Comparison of ENCODE assay signal across 14 cellular contexts in the genomic region with DNA sequence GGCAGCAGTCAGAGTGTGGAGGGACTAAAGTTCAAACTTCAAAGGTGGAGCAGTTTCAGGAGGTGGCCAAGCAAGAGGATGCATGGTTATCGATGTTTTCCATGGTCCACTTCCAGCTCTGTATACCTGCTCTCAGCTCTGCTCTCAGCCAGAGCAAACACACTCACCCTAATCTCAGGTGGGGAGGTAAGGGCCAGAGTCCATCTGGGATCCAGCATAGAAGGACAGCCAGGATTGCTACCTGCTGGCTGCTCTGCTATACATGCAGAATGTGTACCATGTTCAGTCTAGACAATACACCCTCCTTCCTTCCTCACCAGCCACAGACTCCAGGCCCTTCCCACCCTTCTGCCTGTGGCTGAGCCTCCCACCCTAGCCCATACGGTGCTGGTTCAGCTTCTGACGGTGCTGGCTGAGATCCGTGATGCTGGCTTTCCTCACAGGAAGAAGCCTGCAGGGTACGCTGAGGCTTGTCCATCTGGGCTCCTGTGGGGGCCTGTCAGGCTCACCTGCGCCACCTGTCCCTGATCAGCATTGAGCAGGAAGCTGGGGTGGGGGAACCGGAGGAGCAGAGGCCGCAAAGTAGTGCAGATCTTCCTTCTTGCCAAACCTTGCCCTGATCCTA. TPM values are rescaled to one million over a fixed set of nuclear protein-coding genes. Genes with fewer than 3 reads are reported as not detected.
DNase-seq lines count a peak whose midpoint lies in the region; ATAC-seq, FAIRE-seq and TF ChIP-seq lines count a peak whose summit lies in the region.
"Had no signal": no experiment of that assay in that cellular context is flagged by ENCODE, and none has a peak within 500 bp of the region (broad histone marks: within the 10 kb centered on the region; RNA-seq: fewer than 3 reads in every experiment).

No MANE protein-coding gene starts in this region.

- peak; percentile 50 to 65 (median 58) for ATAC-seq in pancreas
- ATAC-seq: left ventricle myocardium superior, SK-N-SH treated with all-trans-retinoic acid at 6 μM for 48 hours, upper lobe of right lung had no signal

- H3K23ac ChIP-seq in H1 (ENCODE audit: insufficient read length): no peak overlapping the region

- H3K9me3 Mint-ChIP-seq in T-helper 1 cell treated with Interleukin-12 subunit alpha and Interleukin-12 subunit beta and Interleukin-4 antibody, amounts not matched to agents 30 μg/mL and 1 μg/mL, for 36 hours: no peaks in the 10 kb centered on the region

- H3K4me1 ChIP-seq in H1 (replicated peaks in 1 of 4; ENCODE audit: control insufficient read depth in 3 of 4, insufficient read depth in 4 of 4, low read length in 3 of 4): peaks cover 6 to 21% (median 15%) of the 10 kb centered on the region in 4 experiments
- H3K4me1 ChIP-seq in pancreas: peaks cover 11 to 43% (median 43%) of the 10 kb centered on the region in 3 donors

- H3K27ac Mint-ChIP-seq in T-helper 1 cell treated with Interleukin-12 subunit alpha and Interleukin-12 subunit beta and Interleukin-4 antibody, amounts not matched to agents 30 μg/mL and 1 μg/mL, for 36 hours: no peak overlapping the region

- H3K56ac ChIP-seq in H1 (replicated peaks; ENCODE audit: insufficient read length, low read depth, low read length): no peak overlapping the region

- no peak overlapping the region for H3K4me2 ChIP-seq in H1 (ENCODE audit: insufficient read depth in 1 of 2, low read depth in 2 of 2, low read length in 2 of 2)

- peak overlapping the region; percentile 59 for H2BK120ac ChIP-seq in H1 (replicated peaks; ENCODE audit: low read depth, low read length)

- TF ChIP-seq CTCF in H1 (IDR thresholded peaks at IDR 0.05; ENCODE audit: control extremely low read depth in 1 of 3, insufficient read depth in 1 of 3, low read depth in 1 of 3, low read length in 3 of 3): peak; percentile 45 to 55 (median 46)
- no peak for TF ChIP-seq CTCF in pancreas (IDR thresholded peaks at IDR 0.05)

- CTCF ChIA-PET in H1 (lab: Charles Lee; ENCODE audit: partially characterized antibody): interaction anchor here (0.6 to 21.3 kb wide), 12 partner anchors 8 to 1481 kb away, joined by 3 to 664 read pairs (median 18); a partner anchor contains a TSS

- no peak overlapping the region for H3K27ac ChIP-seq in H1 (ENCODE audit: low read depth, low read length)
- H3K27ac ChIP-seq in pancreas: peak overlapping the region in 3 of 4 donors; percentile 59 to 71 (median 61)
- H3K27ac ChIP-seq: upper lobe of right lung had no signal

- H3K36me3 Mint-ChIP-seq in T-helper 1 cell treated with Interleukin-12 subunit alpha and Interleukin-12 subunit beta and Interleukin-4 antibody, amounts not matched to agents 30 μg/mL and 1 μg/mL, for 36 hours (ENCODE audit: low read depth): peaks cover 5% of the 10 kb centered on the region

- H3K4me1 Mint-ChIP-seq in T-helper 1 cell treated with Interleukin-12 subunit alpha and Interleukin-12 subunit beta and Interleukin-4 antibody, amounts not matched to agents 30 μg/mL and 1 μg/mL, for 36 hours (ENCODE audit: low read depth): peaks cover 34% of the 10 kb centered on the region

- peaks cover 0 to 20% (median 1%) of the 10 kb centered on the region in 4 experiments; a peak in 3 of 7 replicates for H3K27me3 ChIP-seq in H1 (replicated peaks in 1 of 4; ENCODE audit: control insufficient read depth in 3 of 4, extremely low read depth in 1 of 4, insufficient read depth in 3 of 4, low read length in 3 of 4)
- no peaks in the 10 kb centered on the region for H3K27me3 ChIP-seq in pancreas
- H3K27me3 ChIP-seq: upper lobe of right lung had no signal

- 46% methylated on average over 8 of the region's 8 CpGs; no CpG with 5 or more reads in 1 of the 2 experiments for WGBS in H1 (ENCODE audit: extremely low coverage in 1 of 2, insufficient coverage in 1 of 2, insufficient read length in 1 of 2, insufficient replicate concordance in 2 of 2, low coverage in 1 of 2, low lambda C conversion rate in 2 of 2, missing lambda C conversion rate in 1 of 2), 2 experiments
- WGBS in pancreas, 2 donors: 28 to 36% methylated on average over 8 of the region's 8 CpGs

- H4K5ac ChIP-seq in H1 (ENCODE audit: insufficient read length, low read depth, low read length): no peak overlapping the region

- H3K4me3 ChIP-seq in H1 (ENCODE audit: extremely low read depth in 1 of 4, insufficient read depth in 2 of 4, low read depth in 3 of 4, low read length in 4 of 4) (no peak overlapping the region), pancreas (no peak overlapping the region)
- H3K4me3 ChIP-seq: HAP-1, upper lobe of right lung had no signal

- H2BK20ac ChIP-seq in H1 (ENCODE audit: low read length): peak overlapping the region; percentile 83; the same call in 1 of the 2 replicates

- peaks cover 5% of the 10 kb centered on the region; the same call in 1 of the 2 replicates for H3K23me2 ChIP-seq in H1 (ENCODE audit: low read depth, low read length)

- no peaks in the 10 kb centered on the region for H3K27me3 Mint-ChIP-seq in T-helper 1 cell treated with Interleukin-12 subunit alpha and Interleukin-12 subunit beta and Interleukin-4 antibody, amounts not matched to agents 30 μg/mL and 1 μg/mL, for 36 hours (ENCODE audit: low read depth)

- peak overlapping the region; percentile 8; the same call in 1 of the 2 replicates for H2AK5ac ChIP-seq in H1 (ENCODE audit: low read depth, low read length)

- H3K4me3 Mint-ChIP-seq in T-helper 1 cell treated with Interleukin-12 subunit alpha and Interleukin-12 subunit beta and Interleukin-4 antibody, amounts not matched to agents 30 μg/mL and 1 μg/mL, for 36 hours: peak overlapping the region; percentile 52

- no peak overlapping the region for H3K9ac ChIP-seq in H1 (replicated peaks in 1 of 4; ENCODE audit: extremely low read depth in 1 of 4, low read depth in 3 of 4, low read length in 3 of 4)

- H4K91ac ChIP-seq in H1 (replicated peaks; ENCODE audit: insufficient read length, low read length): peak overlapping the region; percentile 68

- no peaks in the 10 kb centered on the region for H3K79me1 ChIP-seq in H1 (ENCODE audit: low read depth, low read length)

- DNase-seq in T-helper 1 cell (no peak), NCI-H510A treated with DMSO at 0.1 percent for 48 hours (lab: John Stamatoyannopoulos, UW) (peak; percentile 53), H1 (ENCODE audit: low read depth in 1 of 2, low spot score in 2 of 2) (no peak), pancreas (peak in 5 of 6 donors; percentile 44 to 76 (median 63)), T1000 (lab: John Stamatoyannopoulos, UW) (no peak), DMS79 treated with DMSO at 0.1 percent for 48 hours (lab: John Stamatoyannopoulos, UW) (no peak), mesenteric fat pad (ENCODE audit: low spot score) (no peak)
- DNase-seq: foreskin fibroblast, left ventricle myocardium superior, NCI-H446, upper lobe of right lung had no signal

- H3K79me2 ChIP-seq in H1 (ENCODE audit: control insufficient read depth in 1 of 2, insufficient read depth in 2 of 2, low read length in 2 of 2): no peaks in the 10 kb centered on the region

- peak overlapping the region; percentile 50 for H3K4ac ChIP-seq in H1 (replicated peaks; ENCODE audit: insufficient read length, low read depth, low read length)

- peak overlapping the region; percentile 98; the same call in 1 of the 2 replicates for H2BK15ac ChIP-seq in H1 (ENCODE audit: low read length)

- peak overlapping the region; percentile 12; the same call in 1 of the 2 replicates for H2BK5ac ChIP-seq in H1 (ENCODE audit: low read depth, low read length)

- H2BK12ac ChIP-seq in H1 (ENCODE audit: low read depth, low read length): peak overlapping the region; percentile 90; the same call in 1 of the 2 replicates

- no peak for TF ChIP-seq POLR2A in H1 (IDR thresholded peaks at IDR 0.05; ENCODE audit: control extremely low read depth in 1 of 2, low read depth in 2 of 2, low read length in 2 of 2)

- TF ChIP-seq EP300 in H1 (IDR thresholded peaks at IDR 0.05; ENCODE audit: borderline replicate concordance in 1 of 2, low read depth in 2 of 2, low read length in 2 of 2): no peak

- TF ChIP-seq RAD21 in H1 (IDR thresholded peaks at IDR 0.05 in 1 of 2, conservative IDR thresholded peaks at IDR 0.05 in 1 of 2; ENCODE audit: low read depth in 2 of 2, low read length in 2 of 2): peak; percentile 23 to 36; a peak in 3 of 4 replicates

- H4K8ac ChIP-seq in H1 (ENCODE audit: extremely low read depth, insufficient read depth, low read length): no peak overlapping the region; the same call in 1 of the 2 replicates

- H2AFZ ChIP-seq in H1 (ENCODE audit: low read length): peak overlapping the region; percentile 80

- H3K9me3 ChIP-seq in H1 (ENCODE audit: insufficient read depth in 2 of 2, low read depth in 1 of 2, low read length in 1 of 2) (no peaks in the 10 kb centered on the region), pancreas (no peaks in the 10 kb centered on the region)
- H3K9me3 ChIP-seq: HAP-1, upper lobe of right lung had no signal

- intact Hi-C loops in pancreas (cut with DNase I): no loop called here

- POLR2A ChIA-PET in H1 (lab: Charles Lee; ENCODE audit: partially characterized antibody): interaction anchor here (0.6 to 5.4 kb wide), 4 partner anchors 9 to 100 kb away, joined by 3 to 46 read pairs (median 16); a partner anchor contains a TSS

- peaks cover 0 to 3% of the 10 kb centered on the region in 2 experiments for H4K20me1 ChIP-seq in H1 (replicated peaks in 1 of 2; ENCODE audit: control insufficient read depth in 1 of 2, insufficient read depth in 2 of 2, low read length in 2 of 2)

- H3K36me3 ChIP-seq in H1 (ENCODE audit: control insufficient read depth in 2 of 4, insufficient read depth in 4 of 4, low read length in 3 of 4): no peaks in the 10 kb centered on the region
- H3K36me3 ChIP-seq in pancreas: no peaks in the 10 kb centered on the region
- H3K36me3 ChIP-seq: HAP-1 had no signal

- FAIRE-seq in H1 (lab: Jason Lieb, UNC) (no peak), pancreas (lab: Jason Lieb, UNC) (no peak)

- H3K18ac ChIP-seq in H1 (ENCODE audit: extremely low read depth, low read length): peak overlapping the region; percentile 19; the same call in 1 of the 2 replicates

- H3K14ac ChIP-seq in H1 (ENCODE audit: insufficient read length): no peak overlapping the region

RNA-seq across cellular contexts. Expression of a gene that starts 2.4 kb away (rescaled TPM):
- 0.52 and 0.54 TPM in 2 replicates for total RNA-seq in H1 (2021; fragmentation: NEBNext Ultra II Directional; extraction: Animal tissue kit (Norgen Biotek cat#: 25700))
- polyA plus RNA-seq in H1 (2011; rRNA removed) (0.72 and 1.00 TPM in 2 replicates), pancreas (1 to 10 TPM in 1 of 2 donors, under 1 TPM in 1; 0.91 to 1.4 TPM)
- polyA plus RNA-seq in H1 (2011; cell fraction: cytosol; rRNA removed): 0.65 TPM
- polyA plus RNA-seq in H1 (2011; cell fraction: nucleus; rRNA removed): 1.7 TPM
- 0.37 to 1.00 TPM (median 0.83 TPM) in 4 replicates for polyA plus RNA-seq in H1 (2012, experiment 1 of 2)
- polyA plus RNA-seq in H1 (2012, experiment 2 of 2): 0.43 TPM
- 0.57 TPM for polyA plus RNA-seq in H1 (2013, experiment 1 of 2)
- polyA plus RNA-seq in H1 (2013, experiment 2 of 2): 0.53 TPM
- polyA minus RNA-seq in H1 (2011; rRNA and poly(A)+ RNA removed): 0.12 and 0.57 TPM in 2 replicates
- polyA minus RNA-seq in H1 (2011; cell fraction: cytosol; rRNA and poly(A)+ RNA removed): not detected
- 1.2 TPM for polyA minus RNA-seq in H1 (2011; cell fraction: nucleus; rRNA and poly(A)+ RNA removed)
- total RNA-seq in pancreas (1 to 10 TPM in 1 of 6 donors, under 1 TPM in 5; 0.47 to 5.6 (median 0.75) TPM), mesenteric fat pad (5.0 TPM)

RNA-seq across cellular contexts. Expression of a gene that starts 2.7 kb away (rescaled TPM):
- 22.1 and 22.3 TPM in 2 replicates for total RNA-seq in H1 (2021; fragmentation: NEBNext Ultra II Directional; extraction: Animal tissue kit (Norgen Biotek cat#: 25700))
- polyA plus RNA-seq in H1 (2011; rRNA removed): 7.6 and 9.2 TPM in 2 replicates
- polyA plus RNA-seq in H1 (2011; cell fraction: cytosol; rRNA removed): 10.0 TPM
- 18.3 TPM for polyA plus RNA-seq in H1 (2011; cell fraction: nucleus; rRNA removed)
- polyA plus RNA-seq in H1 (2012, experiment 1 of 2): 14.2 to 18.4 TPM (median 16.7 TPM) in 4 replicates
- 6.4 TPM for polyA plus RNA-seq in H1 (2012, experiment 2 of 2)
- 8.0 TPM for polyA plus RNA-seq in H1 (2013, experiment 1 of 2)
- 8.6 TPM for polyA plus RNA-seq in H1 (2013, experiment 2 of 2)
- 17.7 and 19.0 TPM in 2 replicates for polyA minus RNA-seq in H1 (2011; rRNA and poly(A)+ RNA removed)
- polyA minus RNA-seq in H1 (2011; cell fraction: cytosol; rRNA and poly(A)+ RNA removed): 10.9 TPM
- 23.2 TPM for polyA minus RNA-seq in H1 (2011; cell fraction: nucleus; rRNA and poly(A)+ RNA removed)
- 10 to 100 TPM; 25.4 to 42.9 (median 27.9) TPM for total RNA-seq in pancreas
- polyA plus RNA-seq in pancreas: 10 to 100 TPM; 21.8 to 26.9 TPM
- total RNA-seq in mesenteric fat pad: 41.4 TPM

RNA-seq across cellular contexts. Expression of a gene that starts 15.6 kb away (rescaled TPM):
- total RNA-seq in H1 (2021; fragmentation: NEBNext Ultra II Directional; extraction: Animal tissue kit (Norgen Biotek cat#: 25700)): 45.2 and 46.7 TPM in 2 replicates
- polyA plus RNA-seq in H1 (2011; rRNA removed) (98.8 and 104 TPM in 2 replicates), pancreas (100 to 1,000 TPM in 1 of 2 donors, 10 to 100 TPM in 1; 86.1 to 124 TPM)
- 84.0 TPM for polyA plus RNA-seq in H1 (2011; cell fraction: cytosol; rRNA removed)
- polyA plus RNA-seq in H1 (2011; cell fraction: nucleus; rRNA removed): 132 TPM
- polyA plus RNA-seq in H1 (2012, experiment 1 of 2): 42.7 to 63.6 TPM (median 60.1 TPM) in 4 replicates
- polyA plus RNA-seq in H1 (2012, experiment 2 of 2): 60.9 TPM
- 42.5 TPM for polyA plus RNA-seq in H1 (2013, experiment 1 of 2)
- polyA plus RNA-seq in H1 (2013, experiment 2 of 2): 37.4 TPM
- polyA minus RNA-seq in H1 (2011; rRNA and poly(A)+ RNA removed): 18.7 and 22.0 TPM in 2 replicates
- polyA minus RNA-seq in H1 (2011; cell fraction: cytosol; rRNA and poly(A)+ RNA removed): 14.5 TPM
- polyA minus RNA-seq in H1 (2011; cell fraction: nucleus; rRNA and poly(A)+ RNA removed): 35.0 TPM
- total RNA-seq in pancreas (10 to 100 TPM; 22.0 to 33.8 (median 28.9) TPM), mesenteric fat pad (50.1 TPM)

RNA-seq across cellular contexts. Expression of a gene that starts 28.2 kb away (rescaled TPM):
- 18.3 and 19.6 TPM in 2 replicates for total RNA-seq in H1 (2021; fragmentation: NEBNext Ultra II Directional; extraction: Animal tissue kit (Norgen Biotek cat#: 25700))
- polyA plus RNA-seq in H1 (2011; rRNA removed): 15.2 and 18.4 TPM in 2 replicates
- polyA plus RNA-seq in H1 (2011; cell fraction: cytosol; rRNA removed): 10.5 TPM
- 27.2 TPM for polyA plus RNA-seq in H1 (2011; cell fraction: nucleus; rRNA removed)
- polyA plus RNA-seq in H1 (2012, experiment 1 of 2): 11.9 to 18.8 TPM (median 15.4 TPM) in 4 replicates
- 15.0 TPM for polyA plus RNA-seq in H1 (2012, experiment 2 of 2)
- 9.0 TPM for polyA plus RNA-seq in H1 (2013, experiment 1 of 2)
- 8.4 TPM for polyA plus RNA-seq in H1 (2013, experiment 2 of 2)
- 24.2 and 26.3 TPM in 2 replicates for polyA minus RNA-seq in H1 (2011; rRNA and poly(A)+ RNA removed)
- 16.6 TPM for polyA minus RNA-seq in H1 (2011; cell fraction: cytosol; rRNA and poly(A)+ RNA removed)
- polyA minus RNA-seq in H1 (2011; cell fraction: nucleus; rRNA and poly(A)+ RNA removed): 18.8 TPM
- total RNA-seq in pancreas: 1 to 10 TPM; 2.1 to 9.0 (median 4.3) TPM
- polyA plus RNA-seq in pancreas: 1 to 10 TPM; 2.7 to 5.6 TPM
- total RNA-seq in mesenteric fat pad: 11.7 TPM

RNA-seq across cellular contexts. Expression of a gene that starts 59.0 kb away (rescaled TPM):
- total RNA-seq in H1 (2021; fragmentation: NEBNext Ultra II Directional; extraction: Animal tissue kit (Norgen Biotek cat#: 25700)): 47.3 and 51.2 TPM in 2 replicates
- polyA plus RNA-seq in H1 (2011; rRNA removed) (50.3 and 78.9 TPM in 2 replicates), pancreas (10 to 100 TPM; 77.0 to 97.9 TPM)
- 58.4 TPM for polyA plus RNA-seq in H1 (2011; cell fraction: cytosol; rRNA removed)
- polyA plus RNA-seq in H1 (2011; cell fraction: nucleus; rRNA removed): 578 TPM
- 35.4 to 72.8 TPM (median 70.8 TPM) in 4 replicates for polyA plus RNA-seq in H1 (2012, experiment 1 of 2)
- polyA plus RNA-seq in H1 (2012, experiment 2 of 2): 49.3 TPM
- polyA plus RNA-seq in H1 (2013, experiment 1 of 2): 29.4 TPM
- polyA plus RNA-seq in H1 (2013, experiment 2 of 2): 24.1 TPM
- polyA minus RNA-seq in H1 (2011; rRNA and poly(A)+ RNA removed): 19.4 and 23.0 TPM in 2 replicates
- 22.5 TPM for polyA minus RNA-seq in H1 (2011; cell fraction: cytosol; rRNA and poly(A)+ RNA removed)
- 54.7 TPM for polyA minus RNA-seq in H1 (2011; cell fraction: nucleus; rRNA and poly(A)+ RNA removed)
- total RNA-seq in pancreas (10 to 100 TPM in 3 of 6 donors, 1 to 10 TPM in 3; 3.3 to 27.5 (median 10.5) TPM), mesenteric fat pad (41.3 TPM)

Comparison
In these comparisons a context has a peak if more than half of its experiments do, and no peak if none do; other contexts are left out.
1. DNase-seq: peak in NCI-H510A treated with DMSO at 0.1 percent for 48 hours (single experiment) and pancreas (5 of 6); none in T-helper 1 cell (0 of 5), H1 (0 of 2), T1000 (single experiment), DMS79 treated with DMSO at 0.1 percent for 48 hours (single experiment) and mesenteric fat pad (single experiment).
2. CTCF ChIP-seq: peak in H1 (3 of 3); none in pancreas (0 of 4).